In genomic region chr2:163717474-163717873, GRCh38 we compare ENCODE assay signal across 20 cellular contexts. TPM values are rescaled to one million over a fixed set of nuclear protein-coding genes. Genes with fewer than 3 reads are reported as not detected.
A peak's percentile ranks its signal among the peaks of the same experiment; 100 is the strongest.
DNase-seq lines count a peak whose midpoint lies in the region; ATAC-seq and TF ChIP-seq lines count a peak whose summit lies in the region.
"Had no signal": no experiment of that assay in that cellular context is flagged by ENCODE, and none has a peak within 500 bp of the region (broad histone marks: within the 10 kb centered on the region; RNA-seq: fewer than 3 reads in every experiment).

No MANE protein-coding gene starts in this region.

- no peak overlapping the region for H3K9ac ChIP-seq in endocrine pancreas (ENCODE audit: control insufficient read depth, insufficient read depth, low read length)

- H3K27me3 Mint-ChIP-seq in nephron (ENCODE audit: low read depth) (no peaks in the 10 kb centered on the region), T-cell (no peaks in the 10 kb centered on the region)
- H3K27me3 Mint-ChIP-seq in activated T-cell treated with anti-CD3 and anti-CD28 coated beads, Interleukin-2, amount 50 U/mL, for 4 hours (ENCODE audit: low read depth) = no peaks in the 10 kb centered on the region
- H3K27me3 Mint-ChIP-seq: stimulated activated naive CD8-positive, alpha-beta T cell treated with anti-CD3 and anti-CD28 coated beads, Interleukin-15, Interleukin-2, amounts not matched to agents 100 ng/mL and 50 ng/mL, for 24 hours had no signal

- POLR2A ChIA-PET in T-cell (lab: Charles Lee) = no interaction called here

- DNase-seq in COR-L47 (lab: John Stamatoyannopoulos, UW) (peak; percentile 25), NCI-H748 (lab: John Stamatoyannopoulos, UW; ENCODE audit: unreplicated experiment) (peak; percentile 63), DMS153 treated with DMSO at 0.1 percent for 48 hours (lab: John Stamatoyannopoulos, UW; ENCODE audit: unreplicated experiment) (no peak), KBM-7 (no peak), T-cell (no peak)
- no peak for DNase-seq in activated T-cell treated with anti-CD3 and anti-CD28 coated beads, Interleukin-2, amount 50 U/mL, for 4 hours
- DNase-seq: activated CD4-positive, alpha-beta T cell treated with anti-CD3 and anti-CD28 coated beads for 1 hour; activated CD8-positive, alpha-beta memory T cell treated with anti-CD3 and anti-CD28 coated beads, Interleukin-2, amount 50 U/mL, for 48 hours; aorta; CD8-positive, alpha-beta T cell; dermis blood vessel endothelial cell; erythroblast; HCEC 1CT; NCI-H1417 treated with DMSO at 0.1 percent for 48 hours; T1000; uterus had no signal

- ATAC-seq in activated T-cell treated with anti-CD3 and anti-CD28 coated beads, Interleukin-2, amount 50 U/mL, for 4 hours = no peak
- ATAC-seq in T-cell (replicated peaks in 1 of 4) = no peak
- ATAC-seq: CD8-positive, alpha-beta T cell had no signal

- no peaks in the 10 kb centered on the region for H3K9me3 ChIP-seq in endocrine pancreas (ENCODE audit: control insufficient read depth, low read length)
- H3K9me3 ChIP-seq: neutrophil, uterus had no signal

- no peak overlapping the region for H3K4me3 Mint-ChIP-seq in nephron
- H3K4me3 Mint-ChIP-seq in activated T-cell treated with anti-CD3 and anti-CD28 coated beads, Interleukin-2, amount 50 U/mL, for 4 hours = no peak overlapping the region
- no peak overlapping the region for H3K4me3 Mint-ChIP-seq in T-cell
- H3K4me3 Mint-ChIP-seq: CD8-positive, alpha-beta T cell; stimulated activated naive CD8-positive, alpha-beta T cell treated with anti-CD3 and anti-CD28 coated beads, Interleukin-15, Interleukin-2, amounts not matched to agents 100 ng/mL and 50 ng/mL, for 24 hours had no signal

- H3K4me1 Mint-ChIP-seq in nephron = peaks cover 39% of the 10 kb centered on the region
- no peaks in the 10 kb centered on the region for H3K4me1 Mint-ChIP-seq in activated T-cell treated with anti-CD3 and anti-CD28 coated beads, Interleukin-2, amount 50 U/mL, for 4 hours (ENCODE audit: low read depth)
- no peaks in the 10 kb centered on the region for H3K4me1 Mint-ChIP-seq in T-cell

- CTCF ChIA-PET in T-cell (lab: Charles Lee) = interaction anchor here in 1 of 2 donors (0.6 kb wide), 1 partner anchor 90 kb away, joined by 4 read pairs; no protein-coding TSS in a partner anchor

- no peaks in the 10 kb centered on the region for H3K36me3 ChIP-seq in endocrine pancreas (ENCODE audit: control insufficient read depth, insufficient read depth, low read length)
- H3K36me3 ChIP-seq: neutrophil, uterus had no signal

- peak overlapping the region; percentile 74 for H3K4me3 ChIP-seq in endocrine pancreas (ENCODE audit: control insufficient read depth, insufficient read depth, low read length)
- H3K4me3 ChIP-seq: uterus had no signal

- H3K36me3 Mint-ChIP-seq in nephron (ENCODE audit: low read depth) (no peaks in the 10 kb centered on the region), T-cell (no peaks in the 10 kb centered on the region)
- no peaks in the 10 kb centered on the region for H3K36me3 Mint-ChIP-seq in activated T-cell treated with anti-CD3 and anti-CD28 coated beads, Interleukin-2, amount 50 U/mL, for 4 hours (ENCODE audit: insufficient read depth)
- H3K36me3 Mint-ChIP-seq: CD8-positive, alpha-beta T cell had no signal

- H3K27me3 ChIP-seq in endocrine pancreas (ENCODE audit: control insufficient read depth, insufficient read depth, low read length) = no peaks in the 10 kb centered on the region
- H3K27me3 ChIP-seq: neutrophil, uterus had no signal

- H3K4me1 ChIP-seq in endocrine pancreas (ENCODE audit: control insufficient read depth, insufficient read depth, low read length) = no peaks in the 10 kb centered on the region
- H3K4me1 ChIP-seq: uterus had no signal

- in situ Hi-C loops in KBM-7 (cut with MboI; ENCODE audit: low pct_unique_long_range_greater_than_20kb, low sequenced_read_pairs) = no loop called here

- H3K27ac Mint-ChIP-seq in nephron (peak overlapping the region in 2 of 3 experiments; percentile 10 to 50), T-cell (no peak overlapping the region)
- H3K27ac Mint-ChIP-seq: CD8-positive, alpha-beta T cell; stimulated activated naive CD8-positive, alpha-beta T cell treated with anti-CD3 and anti-CD28 coated beads, Interleukin-15, Interleukin-2, amounts not matched to agents 100 ng/mL and 50 ng/mL, for 24 hours had no signal

- no peak for TF ChIP-seq CTCF in nephron (IDR thresholded peaks at IDR 0.05; ENCODE audit: unreplicated experiment in 3 of 3)

- H3K9me3 Mint-ChIP-seq in nephron (no peaks in the 10 kb centered on the region), T-cell (peaks cover 0 to 7% (median 0%) of the 10 kb centered on the region in 3 donors)
- no peaks in the 10 kb centered on the region for H3K9me3 Mint-ChIP-seq in activated T-cell treated with anti-CD3 and anti-CD28 coated beads, Interleukin-2, amount 50 U/mL, for 4 hours
- H3K9me3 Mint-ChIP-seq: CD8-positive, alpha-beta T cell; stimulated activated naive CD8-positive, alpha-beta T cell treated with anti-CD3 and anti-CD28 coated beads, Interleukin-15, Interleukin-2, amounts not matched to agents 100 ng/mL and 50 ng/mL, for 24 hours had no signal

RNA-seq across cellular contexts. Expression of gene FIGN, which starts 18.3 kb away (rescaled TPM):
- total RNA-seq in activated T-cell treated with anti-CD3 and anti-CD28 coated beads, Interleukin-2, amount 50 U/mL, for 4 hours = not detected
- total RNA-seq in T-cell = under 1 TPM in 2 of 5 donors, not detected in 3; 0.03 to 0.16 TPM
- total RNA-seq: CD8-positive, alpha-beta T cell had no signal

Comparison
In these comparisons a context has a peak if more than half of its experiments do, and no peak if none do; other contexts are left out.
1. DNase-seq: peak in COR-L47 (single experiment) and NCI-H748 (single experiment); none in activated T-cell treated with anti-CD3 and anti-CD28 coated beads, Interleukin-2, amount 50 U/mL, for 4 hours (single experiment), DMS153 treated with DMSO at 0.1 percent for 48 hours (single experiment), KBM-7 (single experiment) and T-cell (0 of 34).
2. H3K27ac Mint-ChIP-seq: peak in nephron (2 of 3); none in T-cell (0 of 2).